Comparison of ENCODE assay signal across 20 cellular contexts in the genomic region with DNA sequence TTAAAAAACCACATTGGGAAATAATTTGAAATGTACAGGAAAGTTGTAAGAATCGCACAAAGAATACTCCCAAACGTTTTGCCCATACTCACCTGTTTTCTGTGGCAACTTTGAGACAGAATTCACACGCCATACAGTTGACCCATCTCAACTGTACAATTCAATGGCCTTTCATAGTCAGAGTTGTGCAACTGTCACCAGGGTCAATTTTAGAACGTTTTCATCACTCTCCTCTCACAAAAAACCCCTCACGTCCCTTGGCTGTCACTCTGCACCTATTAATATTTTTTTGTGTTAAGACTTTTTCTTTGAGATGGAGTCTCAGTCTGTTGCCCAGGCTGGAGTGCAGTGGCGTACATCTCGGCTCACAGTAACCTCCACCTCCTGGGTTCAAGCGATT. TPM values are rescaled to one million over a fixed set of nuclear protein-coding genes. Genes with fewer than 3 reads are reported as not detected.
DNase-seq lines count a peak whose midpoint lies in the region; ATAC-seq and FAIRE-seq lines count a peak whose summit lies in the region.
"Had no signal": no experiment of that assay in that cellular context is flagged by ENCODE, and none has a peak within 500 bp of the region (broad histone marks: within the 10 kb centered on the region; RNA-seq: fewer than 3 reads in every experiment).

No MANE protein-coding gene starts in this region.

- H3K36me3 Mint-ChIP-seq in activated CD4-positive, alpha-beta T cell treated with anti-CD3 and anti-CD28 coated beads for 36 hours (ENCODE audit: low read depth): no peaks in the 10 kb centered on the region
- no peaks in the 10 kb centered on the region for H3K36me3 Mint-ChIP-seq in T-cell
- H3K36me3 Mint-ChIP-seq in natural killer cell treated with Interleukin-12 subunit alpha and Interleukin-12 subunit beta and Interleukin-15 and Interleukin-18, amount 100 ng/mL, for 72 hours: no peaks in the 10 kb centered on the region

- H3K4me3 Mint-ChIP-seq in activated CD4-positive, alpha-beta T cell treated with anti-CD3 and anti-CD28 coated beads for 36 hours: no peak overlapping the region
- H3K4me3 Mint-ChIP-seq in T-cell: peak overlapping the region in 2 of 3 donors; percentile 49 to 78
- H3K4me3 Mint-ChIP-seq in natural killer cell treated with Interleukin-12 subunit alpha and Interleukin-12 subunit beta and Interleukin-15 and Interleukin-18, amount 100 ng/mL, for 72 hours: peak overlapping the region; percentile 67
- H3K4me3 Mint-ChIP-seq: T-helper 2 cell treated with Interferon-gamma antibody and Interleukin-4, amounts not matched to agents 5 μg/mL and 100 μg/mL, for 36 hours had no signal

- FAIRE-seq in GM18507 (lab: Jason Lieb, UNC): peak; percentile 63

- CTCF ChIA-PET in activated CD4-positive, alpha-beta T cell treated with anti-CD3 and anti-CD28 coated beads for 36 hours (lab: Charles Lee): interaction anchor here (0.8 kb wide), 1 partner anchor 973 kb away, joined by 4 read pairs; no protein-coding TSS in a partner anchor
- CTCF ChIA-PET in T-cell (lab: Charles Lee): no interaction called here

- intact Hi-C loops in activated CD4-positive, alpha-beta T cell treated with anti-CD3 and anti-CD28 coated beads for 36 hours (cut with DNase I, micrococcal nuclease): loop anchor here in 1 of 2 experiments (5.0 kb wide), 1 partner anchor 713 kb away; no protein-coding TSS in a partner anchor
- intact Hi-C loops in Right ventricle myocardium superior (cut with DNase I): no loop called here

- peaks cover 67% of the 10 kb centered on the region for H3K4me1 Mint-ChIP-seq in activated CD4-positive, alpha-beta T cell treated with anti-CD3 and anti-CD28 coated beads for 36 hours
- H3K4me1 Mint-ChIP-seq in T-cell: peaks cover 30 to 40% (median 32%) of the 10 kb centered on the region in 3 donors
- H3K4me1 Mint-ChIP-seq in natural killer cell treated with Interleukin-12 subunit alpha and Interleukin-12 subunit beta and Interleukin-15 and Interleukin-18, amount 100 ng/mL, for 72 hours (ENCODE audit: low read depth in 2 of 2): peaks cover 52 to 55% of the 10 kb centered on the region in 2 donors

- DNase-seq in activated CD4-positive, alpha-beta T cell treated with anti-CD3 and anti-CD28 coated beads for 36 hours: no peak
- DNase-seq in activated CD4-positive, alpha-beta T cell treated with anti-CD3 and anti-CD28 coated beads, Interleukin-2, amount 50 U/mL, for 1 hour: no peak
- DNase-seq in GM18507 (ENCODE audit: extremely low spot score, insufficient read length, low read depth): no peak
- no peak for DNase-seq in T-cell
- no peak for DNase-seq in natural killer cell treated with Interleukin-12 subunit alpha and Interleukin-12 subunit beta and Interleukin-15 and Interleukin-18, amount 100 ng/mL, for 72 hours (ENCODE audit: low spot score)
- no peak for DNase-seq in Right ventricle myocardium superior
- no peak for DNase-seq in NCI-H1694 treated with DMSO at 0.1 percent for 48 hours (lab: John Stamatoyannopoulos, UW)
- DNase-seq: 8988T; activated CD4-positive, CD25-positive, alpha-beta regulatory T cell treated with anti-CD3 and anti-CD28 coated beads, Interleukin-2, amount 50 U/mL, for 72 hours; DMS79; islet precursor cell; lower lobe of right lung; NCI-H1048; NCI-H2081; NCI-H510A; SHP77; stimulated activated CD4-positive, alpha-beta T cell treated with anti-CD3 and anti-CD28 coated beads, Interleukin-2, amount 100 ng/mL, for 48 hours had no signal

- POLR2A ChIA-PET in activated CD4-positive, alpha-beta T cell treated with anti-CD3 and anti-CD28 coated beads for 36 hours (lab: Charles Lee): no interaction called here
- POLR2A ChIA-PET in T-cell (lab: Charles Lee): no interaction called here

- H3K27me3 Mint-ChIP-seq in activated CD4-positive, alpha-beta T cell treated with anti-CD3 and anti-CD28 coated beads for 36 hours: peaks cover 9% of the 10 kb centered on the region
- peaks cover 0 to 11% of the 10 kb centered on the region in 2 donors for H3K27me3 Mint-ChIP-seq in T-cell
- H3K27me3 Mint-ChIP-seq in natural killer cell treated with Interleukin-12 subunit alpha and Interleukin-12 subunit beta and Interleukin-15 and Interleukin-18, amount 100 ng/mL, for 72 hours: peaks cover 2 to 5% of the 10 kb centered on the region in 2 donors

- ATAC-seq in activated CD4-positive, alpha-beta T cell treated with anti-CD3 and anti-CD28 coated beads for 36 hours: no peak
- ATAC-seq in T-cell (replicated peaks in 1 of 4) (no peak), Right ventricle myocardium superior (ENCODE audit: poor library complexity) (no peak), GM18870 (IDR thresholded peaks at IDR 0.05; ENCODE audit: unreplicated experiment) (no peak)
- no peak for ATAC-seq in natural killer cell treated with Interleukin-12 subunit alpha and Interleukin-12 subunit beta and Interleukin-15 and Interleukin-18, amount 100 ng/mL, for 72 hours
- ATAC-seq: lower lobe of right lung had no signal

- no peaks in the 10 kb centered on the region for H3K9me3 Mint-ChIP-seq in activated CD4-positive, alpha-beta T cell treated with anti-CD3 and anti-CD28 coated beads for 36 hours (ENCODE audit: low read depth)
- no peaks in the 10 kb centered on the region for H3K9me3 Mint-ChIP-seq in T-cell
- no peaks in the 10 kb centered on the region for H3K9me3 Mint-ChIP-seq in natural killer cell treated with Interleukin-12 subunit alpha and Interleukin-12 subunit beta and Interleukin-15 and Interleukin-18, amount 100 ng/mL, for 72 hours
- H3K9me3 Mint-ChIP-seq: T-helper 2 cell treated with Interferon-gamma antibody and Interleukin-4, amounts not matched to agents 5 μg/mL and 100 μg/mL, for 36 hours had no signal

- peak overlapping the region; percentile 72 for H3K27ac Mint-ChIP-seq in activated CD4-positive, alpha-beta T cell treated with anti-CD3 and anti-CD28 coated beads for 36 hours
- H3K27ac Mint-ChIP-seq in T-cell: no peak overlapping the region
- peak overlapping the region in 1 of 2 donors; percentile 78 for H3K27ac Mint-ChIP-seq in natural killer cell treated with Interleukin-12 subunit alpha and Interleukin-12 subunit beta and Interleukin-15 and Interleukin-18, amount 100 ng/mL, for 72 hours
- H3K27ac Mint-ChIP-seq: T-helper 2 cell treated with Interferon-gamma antibody and Interleukin-4, amounts not matched to agents 5 μg/mL and 100 μg/mL, for 36 hours had no signal

RNA-seq across cellular contexts. Expression of gene IRF8, which starts 49.9 kb away (rescaled TPM):
- 100 to 1,000 TPM; 227 to 250 TPM for total RNA-seq in activated CD4-positive, alpha-beta T cell treated with anti-CD3 and anti-CD28 coated beads for 36 hours
- 10 to 100 TPM in 3 of 5 donors, 1 to 10 TPM in 2; 7.7 to 17.0 (median 10.3) TPM for total RNA-seq in T-cell
- total RNA-seq in natural killer cell treated with Interleukin-12 subunit alpha and Interleukin-12 subunit beta and Interleukin-15 and Interleukin-18, amount 100 ng/mL, for 72 hours: 100 to 1,000 TPM; 198 to 510 TPM
- 3.0 TPM for total RNA-seq in Right ventricle myocardium superior
- total RNA-seq: myocyte had no signal

Comparison
In these comparisons a context has a peak if more than half of its experiments do, and no peak if none do; other contexts are left out.
1. RNA of gene IRF8, which starts 49.9 kb away (total RNA-seq): 198 to 510 TPM in natural killer cell treated with Interleukin-12 subunit alpha and Interleukin-12 subunit beta and Interleukin-15 and Interleukin-18, amount 100 ng/mL, for 72 hours and 227 to 250 TPM in activated CD4-positive, alpha-beta T cell treated with anti-CD3 and anti-CD28 coated beads for 36 hours; 7.7 to 17.0 TPM in T-cell and 3.0 TPM in Right ventricle myocardium superior (single experiment); every median in the first group is over 10 times any median in the second.